Comparison of ENCODE assay signal across 17 cellular contexts in the genomic region with DNA sequence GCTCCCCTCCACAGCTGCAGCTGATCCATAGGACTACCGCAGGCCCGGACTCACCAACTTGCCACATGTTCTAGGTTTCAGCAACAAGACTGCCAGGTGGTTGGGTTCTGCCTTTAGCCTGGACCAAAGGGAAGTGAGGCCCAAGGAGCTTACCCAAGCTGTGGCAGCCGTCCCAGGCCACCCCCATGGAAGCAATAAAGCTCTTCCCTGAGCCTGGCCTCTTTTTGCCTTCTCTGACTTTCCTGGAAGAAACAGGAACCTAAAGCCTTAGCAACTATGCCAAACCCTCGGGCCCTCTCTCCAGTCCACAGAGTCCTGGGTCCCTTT. TPM values are rescaled to one million over a fixed set of nuclear protein-coding genes. Genes with fewer than 3 reads are reported as not detected.
"Had no signal": no experiment of that assay in that cellular context is flagged by ENCODE, and none has a peak within 500 bp of the region (broad histone marks: within the 10 kb centered on the region; RNA-seq: fewer than 3 reads in every experiment).

No MANE protein-coding gene starts in this region.

- H3K4me1 ChIP-seq: prostate gland had no signal

- H3K9me3 Mint-ChIP-seq: activated CD4-positive, alpha-beta memory T cell treated with anti-CD3 and anti-CD28 coated beads for 36 hours; activated naive CD4-positive, alpha-beta T cell treated with anti-CD3 and anti-CD28 coated beads for 36 hours; activated naive CD8-positive, alpha-beta T cell treated with anti-CD3 and anti-CD28 coated beads, Interleukin-2, amount 50 U/mL, for 24 hours; activated T-helper 2 cell treated with anti-CD3 and anti-CD28 coated beads, Interferon-gamma antibody, Interleukin-2, Interleukin-4, amounts not matched to agents 10 μg/mL and 5 μg/mL and 100 μg/mL, durations not matched to agents 14 hours and 24 hours and 36 hours; naive thymus-derived CD8-positive, alpha-beta T cell had no signal

- H3K27ac Mint-ChIP-seq: activated CD4-positive, alpha-beta memory T cell treated with anti-CD3 and anti-CD28 coated beads for 36 hours; activated CD4-positive, alpha-beta T cell treated with anti-CD3 and anti-CD28 coated beads for 36 hours; activated CD8-positive, alpha-beta memory T cell treated with anti-CD3 and anti-CD28 coated beads, Interleukin-2, amount 10 ng/mL, durations not matched to agents 7 days and 5 days; activated naive CD4-positive, alpha-beta T cell treated with anti-CD3 and anti-CD28 coated beads for 36 hours; activated naive CD8-positive, alpha-beta T cell treated with anti-CD3 and anti-CD28 coated beads, Interleukin-2, amount 50 U/mL, for 24 hours; activated T-helper 2 cell treated with anti-CD3 and anti-CD28 coated beads, Interferon-gamma antibody, Interleukin-2, Interleukin-4, amounts not matched to agents 10 μg/mL and 5 μg/mL and 100 μg/mL, durations not matched to agents 14 hours and 24 hours and 36 hours had no signal

- H3K4me3 Mint-ChIP-seq: activated CD4-positive, alpha-beta memory T cell treated with anti-CD3 and anti-CD28 coated beads for 36 hours; activated CD4-positive, alpha-beta T cell treated with anti-CD3 and anti-CD28 coated beads for 36 hours; activated CD8-positive, alpha-beta memory T cell treated with anti-CD3 and anti-CD28 coated beads, Interleukin-2, amount 10 ng/mL, durations not matched to agents 7 days and 5 days; activated naive CD4-positive, alpha-beta T cell treated with anti-CD3 and anti-CD28 coated beads for 36 hours; activated naive CD8-positive, alpha-beta T cell treated with anti-CD3 and anti-CD28 coated beads, Interleukin-2, amount 50 U/mL, for 24 hours; naive thymus-derived CD8-positive, alpha-beta T cell had no signal

- DNase-seq: activated CD8-positive, alpha-beta memory T cell treated with anti-CD3 and anti-CD28 coated beads, Interleukin-2, amount 10 ng/mL, durations not matched to agents 7 days and 5 days; activated naive CD8-positive, alpha-beta T cell treated with anti-CD3 and anti-CD28 coated beads, Interleukin-2, amount 50 U/mL, for 24 hours; activated T-cell treated with anti-CD3 and anti-CD28 coated beads, Interleukin-2, amount 50 U/mL, for 1 hour; kidney; left lung; right cardiac atrium; stimulated activated CD4-positive, alpha-beta T cell treated with anti-CD3 and anti-CD28 coated beads, Interleukin-4, amount 100 ng/mL, for 24 hours; stimulated activated naive CD8-positive, alpha-beta T cell treated with anti-CD3 and anti-CD28 coated beads, Interleukin-15, Interleukin-2, amounts not matched to agents 100 U/mL and 50 U/mL, for 24 hours had no signal

- H3K27ac ChIP-seq: hepatocyte, left lung, prostate gland, transverse colon had no signal

- H3K4me3 ChIP-seq: hepatocyte, left lung, prostate gland, transverse colon had no signal

- ATAC-seq: activated CD4-positive, alpha-beta T cell treated with anti-CD3 and anti-CD28 coated beads for 36 hours; activated CD8-positive, alpha-beta memory T cell treated with anti-CD3 and anti-CD28 coated beads, Interleukin-2, amount 10 ng/mL, durations not matched to agents 7 days and 5 days; activated naive CD8-positive, alpha-beta T cell treated with anti-CD3 and anti-CD28 coated beads, Interleukin-2, amount 50 U/mL, for 24 hours; left lung; right cardiac atrium; stimulated activated naive CD8-positive, alpha-beta T cell treated with anti-CD3 and anti-CD28 coated beads, Interleukin-15, Interleukin-2, amounts not matched to agents 100 U/mL and 50 U/mL, for 24 hours had no signal

- H3K36me3 ChIP-seq: prostate gland, transverse colon had no signal

- H3K9me3 ChIP-seq: left lung, prostate gland, transverse colon had no signal

RNA-seq across cellular contexts. Expression of a gene that starts 2.7 kb away (rescaled TPM):
- total RNA-seq: activated CD4-positive, alpha-beta memory T cell treated with anti-CD3 and anti-CD28 coated beads for 36 hours; activated CD8-positive, alpha-beta memory T cell treated with anti-CD3 and anti-CD28 coated beads, Interleukin-2, amount 10 ng/mL, durations not matched to agents 7 days and 5 days; activated naive CD4-positive, alpha-beta T cell treated with anti-CD3 and anti-CD28 coated beads for 36 hours; dermis blood vessel endothelial cell; hepatocyte had no signal
- polyA plus RNA-seq: naive thymus-derived CD8-positive, alpha-beta T cell had no signal
